ENCODE assay signal across 2 cellular contexts in the genomic region with DNA sequence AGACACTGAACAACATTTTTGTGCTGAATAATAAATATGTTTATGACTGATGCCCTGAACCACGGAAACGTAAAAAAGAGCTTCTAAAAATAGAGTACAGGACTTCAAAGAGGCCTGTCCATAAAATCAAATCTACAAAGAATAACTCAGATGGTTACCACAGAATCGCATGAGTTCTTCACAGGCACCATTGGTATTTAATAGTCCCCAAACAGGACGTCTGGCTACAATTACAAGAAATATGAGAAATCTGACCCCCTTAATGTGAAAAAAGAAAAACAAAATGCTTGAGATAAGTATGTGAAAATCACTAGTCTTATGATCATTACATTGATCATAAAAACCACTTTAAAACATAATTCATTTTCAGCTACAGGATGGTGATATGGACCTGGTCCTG.
TF ChIP-seq lines count a peak whose summit lies in the region.

No MANE protein-coding gene starts in this region.

TF ChIP-seq in IMR-90, 13 proteins besides CTCF, POLR2A, EP300 and RAD21:
- TF ChIP-seq MAZ (IDR thresholded peaks at IDR 0.05; ENCODE audit: borderline replicate concordance, low read depth, low read length): no peak
- TF ChIP-seq CEBPB (IDR thresholded peaks at IDR 0.05; ENCODE audit: low read depth, low read length): no peak
- no peak for TF ChIP-seq FOS (IDR thresholded peaks at IDR 0.05; ENCODE audit: low read depth, low read length)
- no peak for TF ChIP-seq MAFK (IDR thresholded peaks at IDR 0.05; ENCODE audit: low read depth, low read length)
- TF ChIP-seq NFE2L2 (IDR thresholded peaks at IDR 0.05; ENCODE audit: low read depth, low read length): no peak
- TF ChIP-seq RFX5 (IDR thresholded peaks at IDR 0.05; ENCODE audit: low read depth, low read length): no peak
- no peak for TF ChIP-seq RCOR1 (IDR thresholded peaks at IDR 0.05; ENCODE audit: insufficient replicate concordance, low read length)
- TF ChIP-seq, protein P1, sequence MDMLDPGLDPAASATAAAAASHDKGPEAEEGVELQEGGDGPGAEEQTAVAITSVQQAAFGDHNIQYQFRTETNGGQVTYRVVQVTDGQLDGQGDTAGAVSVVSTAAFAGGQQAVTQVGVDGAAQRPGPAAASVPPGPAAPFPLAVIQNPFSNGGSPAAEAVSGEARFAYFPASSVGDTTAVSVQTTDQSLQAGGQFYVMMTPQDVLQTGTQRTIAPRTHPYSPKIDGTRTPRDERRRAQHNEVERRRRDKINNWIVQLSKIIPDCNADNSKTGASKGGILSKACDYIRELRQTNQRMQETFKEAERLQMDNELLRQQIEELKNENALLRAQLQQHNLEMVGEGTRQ (IDR thresholded peaks at IDR 0.05; ENCODE audit: low read depth, low read length): no peak
- TF ChIP-seq, protein P2, sequence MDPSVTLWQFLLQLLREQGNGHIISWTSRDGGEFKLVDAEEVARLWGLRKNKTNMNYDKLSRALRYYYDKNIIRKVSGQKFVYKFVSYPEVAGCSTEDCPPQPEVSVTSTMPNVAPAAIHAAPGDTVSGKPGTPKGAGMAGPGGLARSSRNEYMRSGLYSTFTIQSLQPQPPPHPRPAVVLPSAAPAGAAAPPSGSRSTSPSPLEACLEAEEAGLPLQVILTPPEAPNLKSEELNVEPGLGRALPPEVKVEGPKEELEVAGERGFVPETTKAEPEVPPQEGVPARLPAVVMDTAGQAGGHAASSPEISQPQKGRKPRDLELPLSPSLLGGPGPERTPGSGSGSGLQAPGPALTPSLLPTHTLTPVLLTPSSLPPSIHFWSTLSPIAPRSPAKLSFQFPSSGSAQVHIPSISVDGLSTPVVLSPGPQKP (IDR thresholded peaks at IDR 0.05; ENCODE audit: borderline replicate concordance, low read depth, low read length): no peak
- TF ChIP-seq BHLHE40 (IDR thresholded peaks at IDR 0.05; ENCODE audit: low read depth, low read length): no peak
- no peak for TF ChIP-seq MXI1 (IDR thresholded peaks at IDR 0.05; ENCODE audit: borderline replicate concordance, low read depth, low read length)
- TF ChIP-seq CHD1 (IDR thresholded peaks at IDR 0.05; ENCODE audit: low read depth, low read length): no peak
- no peak for TF ChIP-seq SMC3 (IDR thresholded peaks at IDR 0.05; ENCODE audit: low read depth, low read length)
TF ChIP-seq in IMR-90: peak in this region for 0.

TF ChIP-seq in HepG2, 621 proteins besides CTCF, POLR2A, EP300 and RAD21:
- TF ChIP-seq KDM2A (CRISPR knock-in tag; IDR thresholded peaks at IDR 0.05; ENCODE audit: borderline replicate concordance, low read depth): no peak
- no peak for TF ChIP-seq CREB3 (CRISPR knock-in tag; IDR thresholded peaks at IDR 0.05)
- no peak for TF ChIP-seq SMARCE1 (IDR thresholded peaks at IDR 0.05; ENCODE audit: borderline replicate concordance)
- TF ChIP-seq NFKBIZ (CRISPR knock-in tag; IDR thresholded peaks at IDR 0.05): no peak
- TF ChIP-seq FOXK2 (IDR thresholded peaks at IDR 0.05): no peak
- TF ChIP-seq ZNF646 (CRISPR knock-in tag; IDR thresholded peaks at IDR 0.05): no peak
- TF ChIP-seq, protein P3, sequence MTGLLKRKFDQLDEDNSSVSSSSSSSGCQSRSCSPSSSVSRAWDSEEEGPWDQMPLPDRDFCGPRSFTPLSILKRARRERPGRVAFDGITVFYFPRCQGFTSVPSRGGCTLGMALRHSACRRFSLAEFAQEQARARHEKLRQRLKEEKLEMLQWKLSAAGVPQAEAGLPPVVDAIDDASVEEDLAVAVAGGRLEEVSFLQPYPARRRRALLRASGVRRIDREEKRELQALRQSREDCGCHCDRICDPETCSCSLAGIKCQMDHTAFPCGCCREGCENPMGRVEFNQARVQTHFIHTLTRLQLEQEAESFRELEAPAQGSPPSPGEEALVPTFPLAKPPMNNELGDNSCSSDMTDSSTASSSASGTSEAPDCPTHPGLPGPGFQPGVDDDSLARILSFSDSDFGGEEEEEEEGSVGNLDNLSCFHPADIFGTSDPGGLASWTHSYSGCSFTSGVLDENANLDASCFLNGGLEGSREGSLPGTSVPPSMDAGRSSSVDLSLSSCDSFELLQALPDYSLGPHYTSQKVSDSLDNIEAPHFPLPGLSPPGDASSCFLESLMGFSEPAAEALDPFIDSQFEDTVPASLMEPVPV (CRISPR knock-in tag; IDR thresholded peaks at IDR 0.05): no peak
- no peak for TF ChIP-seq ATF2 (CRISPR knock-in tag; IDR thresholded peaks at IDR 0.05)
- TF ChIP-seq RFX3 (CRISPR knock-in tag; IDR thresholded peaks at IDR 0.05): no peak
- TF ChIP-seq ZNF280D (CRISPR knock-in tag; IDR thresholded peaks at IDR 0.05): no peak
- TF ChIP-seq NCOA1 (CRISPR knock-in tag; IDR thresholded peaks at IDR 0.05): no peak
- no peak for TF ChIP-seq ZNF605 (CRISPR knock-in tag; IDR thresholded peaks at IDR 0.05)
- no peak for TF ChIP-seq XBP1 (CRISPR knock-in tag; IDR thresholded peaks at IDR 0.05)
- TF ChIP-seq, protein P4, sequence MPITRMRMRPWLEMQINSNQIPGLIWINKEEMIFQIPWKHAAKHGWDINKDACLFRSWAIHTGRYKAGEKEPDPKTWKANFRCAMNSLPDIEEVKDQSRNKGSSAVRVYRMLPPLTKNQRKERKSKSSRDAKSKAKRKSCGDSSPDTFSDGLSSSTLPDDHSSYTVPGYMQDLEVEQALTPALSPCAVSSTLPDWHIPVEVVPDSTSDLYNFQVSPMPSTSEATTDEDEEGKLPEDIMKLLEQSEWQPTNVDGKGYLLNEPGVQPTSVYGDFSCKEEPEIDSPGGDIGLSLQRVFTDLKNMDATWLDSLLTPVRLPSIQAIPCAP (CRISPR knock-in tag; IDR thresholded peaks at IDR 0.05; ENCODE audit: low read depth): no peak
- no peak for TF ChIP-seq REXO4 (CRISPR knock-in tag; IDR thresholded peaks at IDR 0.05; ENCODE audit: borderline replicate concordance)
- TF ChIP-seq EHMT2 (IDR thresholded peaks at IDR 0.05; ENCODE audit: borderline replicate concordance, low read depth, low read length): no peak
- TF ChIP-seq GABPB1 (CRISPR knock-in tag; IDR thresholded peaks at IDR 0.05): no peak
- no peak for TF ChIP-seq GTF2F1 (IDR thresholded peaks at IDR 0.05; ENCODE audit: low read length)
- TF ChIP-seq ZNF615 (CRISPR knock-in tag; IDR thresholded peaks at IDR 0.05; ENCODE audit: borderline replicate concordance): no peak
